15 cellular contexts compared by ENCODE assay signal in the genomic region with DNA sequence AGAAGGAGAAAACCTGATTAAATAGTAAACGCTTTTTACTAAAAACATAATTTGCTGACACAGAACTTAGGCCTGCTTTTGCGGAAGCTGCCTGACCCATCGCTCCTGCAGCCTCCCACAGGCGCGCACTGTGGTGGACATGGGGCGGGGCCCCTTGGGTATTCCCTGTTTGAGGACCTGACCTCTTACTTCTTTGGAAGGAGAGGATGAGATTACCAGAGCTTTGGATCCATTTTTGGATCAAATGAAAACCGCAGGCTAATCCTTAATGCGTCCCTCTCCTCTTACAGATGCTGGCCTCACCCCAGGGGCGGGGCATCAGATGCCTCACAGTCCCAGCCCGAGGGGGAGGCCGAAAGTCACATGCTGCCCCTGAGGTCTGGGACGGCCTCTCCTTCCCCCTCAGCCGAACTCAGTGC.
"Had no signal": no experiment of that assay in that cellular context is flagged by ENCODE, and none has a peak within 500 bp of the region (broad histone marks: within the 10 kb centered on the region; RNA-seq: fewer than 3 reads in every experiment).

No MANE protein-coding gene starts in this region.

- H3K9me3 Mint-ChIP-seq: activated T-helper 1 cell treated with anti-CD3 and anti-CD28 coated beads, Interleukin-12 subunit alpha, Interleukin-12 subunit beta, Interleukin-2, Interleukin-4 antibody, amounts not matched to agents 30 ng/mL and 10 ng/mL and 1 ng/mL, durations not matched to agents 14 hours and 24 hours and 36 hours; immature natural killer cell; natural killer cell; stimulated activated effector memory CD8-positive, alpha-beta T cell treated with anti-CD3 and anti-CD28 coated beads, Interleukin-12 subunit alpha, Interleukin-12 subunit beta, amount 100 ng/mL, for 72 hours had no signal

- H3K9me3 ChIP-seq: colonic mucosa, tibial nerve had no signal

- H3K27me3 ChIP-seq: colonic mucosa, tibial nerve had no signal

- ATAC-seq: activated CD8-positive, alpha-beta T cell treated with anti-CD3 and anti-CD28 coated beads, Interleukin-2, amount 10 ng/mL, durations not matched to agents 7 days and 5 days; natural killer cell; right cardiac atrium; stimulated activated effector memory CD8-positive, alpha-beta T cell treated with anti-CD3 and anti-CD28 coated beads, Interleukin-12 subunit alpha, Interleukin-12 subunit beta, amount 100 ng/mL, for 72 hours had no signal

- H3K4me3 ChIP-seq: colonic mucosa, tibial nerve had no signal

- H3K36me3 Mint-ChIP-seq: immature natural killer cell; natural killer cell; stimulated activated effector memory CD8-positive, alpha-beta T cell treated with anti-CD3 and anti-CD28 coated beads, Interleukin-12 subunit alpha, Interleukin-12 subunit beta, amount 100 ng/mL, for 72 hours had no signal

- H3K4me1 ChIP-seq: colonic mucosa had no signal

- H3K27ac ChIP-seq: colonic mucosa, WERI-Rb-1 had no signal

- DNase-seq: activated CD4-positive, alpha-beta T cell treated with anti-CD3 and anti-CD28 coated beads for 48 hours; activated CD8-positive, alpha-beta T cell treated with anti-CD3 and anti-CD28 coated beads, Interleukin-2, amount 10 ng/mL, durations not matched to agents 7 days and 5 days; activated naive CD4-positive, alpha-beta T cell; caudate nucleus; colonic mucosa; effector CD4-positive, alpha-beta T cell; immature natural killer cell; natural killer cell; posterior cingulate gyrus; T1000; WERI-Rb-1 had no signal

- H3K27ac Mint-ChIP-seq: activated CD8-positive, alpha-beta T cell treated with anti-CD3 and anti-CD28 coated beads, Interleukin-2, amount 10 ng/mL, durations not matched to agents 7 days and 5 days; activated T-helper 1 cell treated with anti-CD3 and anti-CD28 coated beads, Interleukin-12 subunit alpha, Interleukin-12 subunit beta, Interleukin-2, Interleukin-4 antibody, amounts not matched to agents 30 ng/mL and 10 ng/mL and 1 ng/mL, durations not matched to agents 14 hours and 24 hours and 36 hours; immature natural killer cell; natural killer cell; stimulated activated effector memory CD8-positive, alpha-beta T cell treated with anti-CD3 and anti-CD28 coated beads, Interleukin-12 subunit alpha, Interleukin-12 subunit beta, amount 100 ng/mL, for 72 hours had no signal

- H3K4me3 Mint-ChIP-seq: activated CD8-positive, alpha-beta T cell treated with anti-CD3 and anti-CD28 coated beads, Interleukin-2, amount 10 ng/mL, durations not matched to agents 7 days and 5 days; activated T-helper 1 cell treated with anti-CD3 and anti-CD28 coated beads, Interleukin-12 subunit alpha, Interleukin-12 subunit beta, Interleukin-2, Interleukin-4 antibody, amounts not matched to agents 30 ng/mL and 10 ng/mL and 1 ng/mL, durations not matched to agents 14 hours and 24 hours and 36 hours; immature natural killer cell; natural killer cell; stimulated activated effector memory CD8-positive, alpha-beta T cell treated with anti-CD3 and anti-CD28 coated beads, Interleukin-12 subunit alpha, Interleukin-12 subunit beta, amount 100 ng/mL, for 72 hours had no signal

- H3K36me3 ChIP-seq: colonic mucosa, tibial nerve, WERI-Rb-1 had no signal
